In the genomic region with DNA sequence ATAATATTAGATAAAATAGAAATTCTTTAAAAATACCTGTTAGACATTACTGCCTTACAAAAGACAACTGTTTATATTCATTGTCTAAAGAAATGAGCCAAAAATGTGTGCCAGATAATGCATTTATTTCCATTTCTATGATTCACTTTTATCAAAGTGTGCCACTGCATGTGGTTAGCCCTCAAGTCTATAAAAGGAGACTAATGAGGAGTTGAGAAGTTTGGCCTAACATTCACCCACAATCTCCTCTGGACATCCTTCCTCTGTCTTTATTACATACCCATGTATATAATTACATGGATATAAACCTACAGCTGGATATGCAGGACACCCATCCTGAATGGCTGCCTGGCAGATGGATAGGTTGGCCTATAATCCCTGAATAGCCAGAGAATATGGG, we compare ENCODE assay signal across 28 cellular contexts.
"Had no signal": no experiment of that assay in that cellular context is flagged by ENCODE, and none has a peak within 500 bp of the region (broad histone marks: within the 10 kb centered on the region; RNA-seq: fewer than 3 reads in every experiment).

No MANE protein-coding gene starts in this region.

- H3K9me3 ChIP-seq: MG63, SJCRH30 had no signal

- H3K4me1 ChIP-seq: SJCRH30 had no signal

- H3K4me3 ChIP-seq: MG63, PC-9, SJCRH30, SK-N-MC had no signal

- H2AFZ ChIP-seq: PC-9 had no signal

- H3K36me3 ChIP-seq: brain microvascular endothelial cell, MG63, SJCRH30 had no signal

- DNase-seq: activated CD4-positive, alpha-beta T cell treated with anti-CD3 and anti-CD28 coated beads for 36 hours; activated CD4-positive, alpha-beta T cell treated with anti-CD3 and anti-CD28 coated beads, Interleukin-2, amount 10 ng/mL, durations not matched to agents 7 days and 5 days; activated CD4-positive, alpha-beta T cell treated with anti-CD3 and anti-CD28 coated beads, Interleukin-2, amount 50 U/mL, for 48 hours; activated CD8-positive, alpha-beta T cell treated with anti-CD3 and anti-CD28 coated beads, Interleukin-2, amount 10 ng/mL, durations not matched to agents 7 days and 5 days; activated effector memory CD4-positive, alpha-beta T cell treated with Interleukin-2 at 50 U/mL for 16 hours; activated naive CD4-positive, alpha-beta T cell treated with anti-CD3 and anti-CD28 coated beads, Interleukin-2, amount 10 ng/mL, durations not matched to agents 7 days and 5 days; activated naive CD8-positive, alpha-beta T cell treated with anti-CD3 and anti-CD28 coated beads, Interleukin-2, amount 50 U/mL, for 24 hours; activated T-cell treated with anti-CD3 and anti-CD28 coated beads, Interleukin-2, amount 50 U/mL, for 4 hours; anterior cingulate cortex; brain microvascular endothelial cell; central memory CD4-positive, alpha-beta T cell; Karpas-422; KBM-7; MG63; NCI-H1048; NCI-H1105 treated with DMSO at 0.1 percent for 48 hours; NCI-H1436 treated with DMSO at 0.1 percent for 48 hours; NCI-H1694 treated with DMSO at 0.1 percent for 48 hours; NCI-H2029; NCI-H510A; NCI-H526; NCI-H774; PC-9; SHP77; SJCRH30 had no signal

- H3K4me2 ChIP-seq: PC-9 had no signal

- H3K27me3 ChIP-seq: brain microvascular endothelial cell, MG63, SJCRH30 had no signal

- H3K27ac ChIP-seq: brain microvascular endothelial cell, PC-9, SJCRH30, SK-N-MC had no signal

- ATAC-seq: activated CD4-positive, alpha-beta T cell treated with anti-CD3 and anti-CD28 coated beads for 36 hours; activated CD4-positive, CD25-positive, alpha-beta regulatory T cell treated with anti-CD3 and anti-CD28 coated beads, Interleukin-2, amount 50 U/mL, for 24 hours; activated CD8-positive, alpha-beta T cell treated with anti-CD3 and anti-CD28 coated beads, Interleukin-2, amount 10 ng/mL, durations not matched to agents 7 days and 5 days; activated naive CD8-positive, alpha-beta T cell treated with anti-CD3 and anti-CD28 coated beads, Interleukin-2, amount 50 U/mL, for 24 hours; activated T-cell treated with anti-CD3 and anti-CD28 coated beads, Interleukin-2, amount 50 U/mL, for 4 hours; WTC11 had no signal
